ENCODE assay signal across 10 cellular contexts in genomic region chr16:89837014-89837546, GRCh38. TPM values are rescaled to one million over a fixed set of nuclear protein-coding genes. Genes with fewer than 3 reads are reported as not detected.
DNase-seq lines count a peak whose midpoint lies in the region; ATAC-seq and TF ChIP-seq lines count a peak whose summit lies in the region.
"Had no signal": no experiment of that assay in that cellular context is flagged by ENCODE, and none has a peak within 500 bp of the region (broad histone marks: within the 10 kb centered on the region; RNA-seq: fewer than 3 reads in every experiment).

No MANE protein-coding gene starts in this region.

- ATAC-seq in natural killer cell treated with Interleukin-12 subunit alpha and Interleukin-12 subunit beta and Interleukin-15 and Interleukin-18, amount 100 ng/mL, for 72 hours = no peak

- no peak overlapping the region for H3K4me3 ChIP-seq in HUES64 (ENCODE audit: low read length)
- H3K4me3 ChIP-seq in choroid plexus epithelial cell (ENCODE audit: low read depth, low read length) = peak overlapping the region; percentile 52
- no peak overlapping the region for H3K4me3 ChIP-seq in foreskin fibroblast (ENCODE audit: low read depth in 1 of 2, low read length in 2 of 2)
- H3K4me3 ChIP-seq: right atrium auricular region had no signal

- H3K27me3 ChIP-seq in HUES64 (ENCODE audit: insufficient read depth, low read length) = no peaks in the 10 kb centered on the region
- H3K27me3 ChIP-seq: right atrium auricular region had no signal

- no peaks in the 10 kb centered on the region for H3K36me3 Mint-ChIP-seq in natural killer cell treated with Interleukin-12 subunit alpha and Interleukin-12 subunit beta and Interleukin-15 and Interleukin-18, amount 100 ng/mL, for 72 hours

- H3K9me3 ChIP-seq in HUES64 (ENCODE audit: insufficient read depth, low read depth, low read length) = no peaks in the 10 kb centered on the region
- H3K9me3 ChIP-seq: right atrium auricular region, SK-N-SH had no signal

- H3K4me1 ChIP-seq in HUES64 (ENCODE audit: insufficient read depth, low read length) = peaks cover 4% of the 10 kb centered on the region; the same call in 1 of the 2 replicates
- H3K4me1 ChIP-seq: right atrium auricular region had no signal

- no peaks in the 10 kb centered on the region for H3K9me3 Mint-ChIP-seq in natural killer cell treated with Interleukin-12 subunit alpha and Interleukin-12 subunit beta and Interleukin-15 and Interleukin-18, amount 100 ng/mL, for 72 hours

- peak overlapping the region; percentile 61 for H3K4me3 Mint-ChIP-seq in natural killer cell treated with Interleukin-12 subunit alpha and Interleukin-12 subunit beta and Interleukin-15 and Interleukin-18, amount 100 ng/mL, for 72 hours

- H3K4me1 Mint-ChIP-seq in natural killer cell treated with Interleukin-12 subunit alpha and Interleukin-12 subunit beta and Interleukin-15 and Interleukin-18, amount 100 ng/mL, for 72 hours (ENCODE audit: low read depth in 2 of 2) = peaks cover 12 to 13% of the 10 kb centered on the region in 2 donors

- H3K27me3 Mint-ChIP-seq in natural killer cell treated with Interleukin-12 subunit alpha and Interleukin-12 subunit beta and Interleukin-15 and Interleukin-18, amount 100 ng/mL, for 72 hours = no peaks in the 10 kb centered on the region

- peak overlapping the region in 1 of 2 donors; percentile 62 for H3K27ac Mint-ChIP-seq in natural killer cell treated with Interleukin-12 subunit alpha and Interleukin-12 subunit beta and Interleukin-15 and Interleukin-18, amount 100 ng/mL, for 72 hours

- 95% methylated on average over 17 of the region's 17 CpGs for WGBS in HUES64

- H3K9ac ChIP-seq in HUES64 (ENCODE audit: low read depth, low read length) = 0 out of 2 replicates have a peak overlapping the region, but pooled peaks have one; percentile 20
- H3K9ac ChIP-seq: SK-N-SH had no signal

- peak overlapping the region; percentile 91 for H3K27ac ChIP-seq in C4-2B
- H3K27ac ChIP-seq in HUES64 (ENCODE audit: low read depth, low read length) = no peak overlapping the region
- H3K27ac ChIP-seq: right atrium auricular region had no signal

- no peaks in the 10 kb centered on the region for H3K36me3 ChIP-seq in HUES64 (ENCODE audit: insufficient read depth, low read length)
- H3K36me3 ChIP-seq: right atrium auricular region had no signal

- DNase-seq in choroid plexus epithelial cell (ENCODE audit: low read depth) (no peak), NK-92 (lab: John Stamatoyannopoulos, UW; ENCODE audit: unreplicated experiment) (no peak), foreskin fibroblast (no peak)
- DNase-seq in natural killer cell treated with Interleukin-12 subunit alpha and Interleukin-12 subunit beta and Interleukin-15 and Interleukin-18, amount 100 ng/mL, for 72 hours (ENCODE audit: low spot score) = no peak
- DNase-seq in stimulated activated naive CD4-positive, alpha-beta T cell treated with Interleukin-2 at 50 U/mL for 16 hours (lab: John Stamatoyannopoulos, UW) = no peak
- DNase-seq in stimulated activated CD4-positive, alpha-beta T cell treated with anti-CD3 and anti-CD28 coated beads, Interleukin-4, amount 100 ng/mL, for 24 hours = no peak
- DNase-seq: SK-N-SH had no signal

- TF ChIP-seq CTCF in C4-2B (conservative IDR thresholded peaks at IDR 0.05) (no peak), choroid plexus epithelial cell (conservative IDR thresholded peaks at IDR 0.05; ENCODE audit: low read depth, low read length) (no peak), foreskin fibroblast (IDR thresholded peaks at IDR 0.05; ENCODE audit: low read depth, low read length) (no peak)

RNA-seq across cellular contexts. Expression of gene SPIRE2, which starts 8.8 kb away (rescaled TPM):
- polyA plus RNA-seq in HUES64 (2013, experiment 1 of 2) = 6.3 TPM
- 5.6 TPM for polyA plus RNA-seq in HUES64 (2013, experiment 2 of 2)
- total RNA-seq in natural killer cell treated with Interleukin-12 subunit alpha and Interleukin-12 subunit beta and Interleukin-15 and Interleukin-18, amount 100 ng/mL, for 72 hours = 1 to 10 TPM; 2.5 to 3.9 TPM

RNA-seq across cellular contexts. Expression of gene FANCA, which starts 20.6 kb away (rescaled TPM):
- polyA plus RNA-seq in HUES64 (2013, experiment 1 of 2) = 42.1 TPM
- 36.6 TPM for polyA plus RNA-seq in HUES64 (2013, experiment 2 of 2)
- total RNA-seq in natural killer cell treated with Interleukin-12 subunit alpha and Interleukin-12 subunit beta and Interleukin-15 and Interleukin-18, amount 100 ng/mL, for 72 hours = 100 to 1,000 TPM in 1 of 2 donors, 10 to 100 TPM in 1; 77.5 to 364 TPM

RNA-seq across cellular contexts. Expression of gene TCF25, which starts 36.3 kb away (rescaled TPM):
- 77.0 TPM for polyA plus RNA-seq in HUES64 (2013, experiment 1 of 2)
- polyA plus RNA-seq in HUES64 (2013, experiment 2 of 2) = 77.0 TPM
- total RNA-seq in natural killer cell treated with Interleukin-12 subunit alpha and Interleukin-12 subunit beta and Interleukin-15 and Interleukin-18, amount 100 ng/mL, for 72 hours = 100 to 1,000 TPM; 239 to 382 TPM
